Comparison of ENCODE assay signal across 8 cellular contexts in genomic region chr9:128505414-128505765, GRCh38. TPM values are rescaled to one million over a fixed set of nuclear protein-coding genes. Genes with fewer than 3 reads are reported as not detected.
A peak's percentile ranks its signal among the peaks of the same experiment; 100 is the strongest.
DNase-seq lines count a peak whose midpoint lies in the region; ATAC-seq, FAIRE-seq and TF ChIP-seq lines count a peak whose summit lies in the region.

No MANE protein-coding gene starts in this region.

- H3K36me3 Mint-ChIP-seq in activated T-cell treated with anti-CD3 and anti-CD28 coated beads, Interleukin-2, amount 50 U/mL, for 72 hours (ENCODE audit: insufficient read depth in 2 of 2): peaks cover 5 to 17% of the 10 kb centered on the region in 2 donors
- H3K36me3 Mint-ChIP-seq in activated naive CD8-positive, alpha-beta T cell: peaks cover 4% of the 10 kb centered on the region

- DNase-seq in activated T-cell treated with anti-CD3 and anti-CD28 coated beads, Interleukin-2, amount 50 U/mL, for 72 hours: no peak
- DNase-seq in activated T-cell treated with anti-CD3 and anti-CD28 coated beads for 4 hours (no peak), kidney (no peak), tibial artery (peak in 1 of 2 donors; percentile 3), caudate nucleus (lab: John Stamatoyannopoulos, UW) (no peak), NCI-H1436 (lab: John Stamatoyannopoulos, UW) (no peak)

- H3K4me1 ChIP-seq in kidney (ENCODE audit: control insufficient read depth in 1 of 2, insufficient read depth in 1 of 2, low read depth in 1 of 2, low read length in 2 of 2): peaks cover 5 to 10% of the 10 kb centered on the region in 2 donors
- H3K4me1 ChIP-seq in tibial artery: peaks cover 0 to 39% (median 25%) of the 10 kb centered on the region in 4 donors

- H3K36me3 ChIP-seq in kidney (ENCODE audit: control insufficient read depth in 1 of 2, insufficient read depth in 2 of 2, low read length in 2 of 2) (peaks cover 3 to 12% of the 10 kb centered on the region in 2 donors), tibial artery (peaks cover 9 to 33% (median 14%) of the 10 kb centered on the region in 3 donors)

- FAIRE-seq in kidney (lab: Jason Lieb, UNC): no peak

- peak overlapping the region; percentile 94 for H3K27ac Mint-ChIP-seq in activated T-cell treated with anti-CD3 and anti-CD28 coated beads, Interleukin-2, amount 50 U/mL, for 72 hours
- H3K27ac Mint-ChIP-seq in activated naive CD8-positive, alpha-beta T cell: peak overlapping the region; percentile 98

- H3K27me3 Mint-ChIP-seq in activated T-cell treated with anti-CD3 and anti-CD28 coated beads, Interleukin-2, amount 50 U/mL, for 72 hours (ENCODE audit: low read depth): no peaks in the 10 kb centered on the region
- H3K27me3 Mint-ChIP-seq in activated naive CD8-positive, alpha-beta T cell: no peaks in the 10 kb centered on the region

- intact Hi-C loops in kidney (cut with DNase I): no loop called here
- intact Hi-C loops in tibial artery (cut with DNase I; ENCODE audit: low total_unique reads): no loop called here

- peaks cover 29% of the 10 kb centered on the region for H3K4me1 Mint-ChIP-seq in activated T-cell treated with anti-CD3 and anti-CD28 coated beads, Interleukin-2, amount 50 U/mL, for 72 hours (ENCODE audit: low read depth)
- H3K4me1 Mint-ChIP-seq in activated naive CD8-positive, alpha-beta T cell (ENCODE audit: low read depth): peaks cover 30% of the 10 kb centered on the region

- H3K9me3 ChIP-seq in kidney (ENCODE audit: control insufficient read depth in 1 of 2, low read length in 2 of 2) (no peaks in the 10 kb centered on the region), tibial artery (no peaks in the 10 kb centered on the region)

- H3K4me3 ChIP-seq in kidney (ENCODE audit: low read length in 2 of 2): peak overlapping the region; percentile 93 to 99
- H3K4me3 ChIP-seq in tibial artery: peak overlapping the region; percentile 87 to 88

- no peak for ATAC-seq in activated T-cell treated with anti-CD3 and anti-CD28 coated beads, Interleukin-2, amount 50 U/mL, for 72 hours (replicated peaks in 1 of 2)
- no peak for ATAC-seq in GM21381 (IDR thresholded peaks at IDR 0.05; ENCODE audit: unreplicated experiment)

- no peaks in the 10 kb centered on the region for H3K9me3 Mint-ChIP-seq in activated T-cell treated with anti-CD3 and anti-CD28 coated beads, Interleukin-2, amount 50 U/mL, for 72 hours
- H3K9me3 Mint-ChIP-seq in activated naive CD8-positive, alpha-beta T cell (ENCODE audit: low read depth): no peaks in the 10 kb centered on the region

- H3K27ac ChIP-seq in kidney (ENCODE audit: low read depth in 2 of 2, low read length in 2 of 2) (no peak overlapping the region), tibial artery (peak overlapping the region; percentile 83 to 88), caudate nucleus (ENCODE audit: low read depth, low read length) (no peak overlapping the region)

- peak overlapping the region; percentile 97 to 100 for H3K4me3 Mint-ChIP-seq in activated T-cell treated with anti-CD3 and anti-CD28 coated beads, Interleukin-2, amount 50 U/mL, for 72 hours
- peak overlapping the region; percentile 97 for H3K4me3 Mint-ChIP-seq in activated naive CD8-positive, alpha-beta T cell

- no peak for TF ChIP-seq CTCF in kidney (IDR thresholded peaks at IDR 0.05; ENCODE audit: borderline replicate concordance, extremely low read depth, insufficient read depth)
- no peak for TF ChIP-seq CTCF in tibial artery (IDR thresholded peaks at IDR 0.05)

- H3K9ac ChIP-seq in kidney (ENCODE audit: low read length in 2 of 2): peak overlapping the region; percentile 74 to 87

- no peaks in the 10 kb centered on the region for H3K27me3 ChIP-seq in tibial artery

RNA-seq across cellular contexts. Expression of gene GLE1, which starts 0.9 kb away (rescaled TPM):
- 10 to 100 TPM; 45.8 to 59.0 TPM for total RNA-seq in activated T-cell treated with anti-CD3 and anti-CD28 coated beads, Interleukin-2, amount 50 U/mL, for 72 hours
- total RNA-seq in kidney: 22.8 TPM
- polyA plus RNA-seq in kidney (ENCODE audit: insufficient read depth, low read depth, low replicate concordance): 15.6 TPM

RNA-seq across cellular contexts. Expression of gene SPTAN1, which starts 47.0 kb away (rescaled TPM):
- 100 to 1,000 TPM; 289 to 304 TPM for total RNA-seq in activated T-cell treated with anti-CD3 and anti-CD28 coated beads, Interleukin-2, amount 50 U/mL, for 72 hours
- total RNA-seq in kidney: 354 TPM
- 210 TPM for polyA plus RNA-seq in kidney (ENCODE audit: insufficient read depth, low read depth, low replicate concordance)

RNA-seq across cellular contexts. Expression of gene ODF2, which starts 49.6 kb away (rescaled TPM):
- total RNA-seq in activated T-cell treated with anti-CD3 and anti-CD28 coated beads, Interleukin-2, amount 50 U/mL, for 72 hours: 10 to 100 TPM; 64.8 to 87.3 TPM
- 23.6 TPM for total RNA-seq in kidney
- polyA plus RNA-seq in kidney (ENCODE audit: insufficient read depth, low read depth, low replicate concordance): 10.6 TPM

Comparison
In these comparisons a context has a peak if more than half of its experiments do, and no peak if none do; other contexts are left out.
1. H3K27ac ChIP-seq: peak in tibial artery (2 of 2); none in kidney (0 of 2) and caudate nucleus (single experiment).